Comparison of ENCODE assay signal across 8 cellular contexts in the genomic region with DNA sequence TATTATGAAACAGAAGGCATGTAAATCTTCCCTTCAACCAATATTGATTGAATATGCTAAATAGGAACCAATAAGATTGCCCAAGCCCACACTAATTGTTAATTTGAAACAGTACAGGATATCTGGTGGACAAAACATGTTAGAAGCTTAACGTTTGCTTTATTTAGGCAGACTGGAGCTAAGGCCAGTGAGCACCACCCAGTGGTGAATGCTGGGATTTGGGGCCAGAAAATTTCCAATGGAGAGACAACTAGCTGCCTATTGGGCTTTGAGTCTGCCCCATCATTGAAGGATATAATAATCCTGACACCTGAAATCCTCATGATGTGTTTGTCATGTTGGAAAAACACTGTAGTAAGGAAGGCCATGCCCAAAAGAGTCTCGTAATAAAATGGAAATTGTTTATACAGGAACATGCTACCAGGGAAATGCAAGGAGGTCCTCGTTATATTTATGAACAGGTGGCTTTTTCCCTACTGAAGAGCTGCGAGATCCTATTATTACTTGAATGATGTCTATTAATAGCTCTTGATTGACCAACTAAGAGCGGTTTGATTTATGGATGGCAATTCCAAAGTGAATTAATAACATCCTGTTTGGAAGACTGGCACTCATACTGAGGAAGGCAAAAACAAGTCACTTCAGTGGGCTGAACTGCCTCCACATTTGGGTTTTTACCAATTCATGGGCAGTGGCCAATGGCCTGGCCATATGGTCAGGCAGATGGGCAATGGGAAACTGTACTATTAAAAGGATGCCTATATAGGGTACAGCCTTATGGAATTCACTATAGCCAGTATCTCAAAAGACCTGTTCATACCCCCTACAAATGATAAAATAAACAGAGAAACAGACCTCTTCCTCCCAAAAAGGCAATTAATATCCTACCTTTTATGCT. TPM values are rescaled to one million over a fixed set of nuclear protein-coding genes. Genes with fewer than 3 reads are reported as not detected.
DNase-seq lines count a peak whose midpoint lies in the region; ATAC-seq and TF ChIP-seq lines count a peak whose summit lies in the region.

No MANE protein-coding gene starts in this region.

- H3K4me1 ChIP-seq in heart right ventricle (peaks cover 0 to 8% (median 0%) of the 10 kb centered on the region in 9 donors), right atrium auricular region (no peaks in the 10 kb centered on the region)

- peak in 7 of 9 donors; percentile 46 to 70 (median 57) for TF ChIP-seq CTCF in heart right ventricle (IDR thresholded peaks at IDR 0.05)
- TF ChIP-seq CTCF in right atrium auricular region (IDR thresholded peaks at IDR 0.05): peak in 1 of 2 donors; percentile 46

- no peak for ATAC-seq in heart right ventricle
- ATAC-seq in activated CD8-positive, alpha-beta memory T cell treated with anti-CD3 and anti-CD28 coated beads, Interleukin-2, amount 10 ng/mL, durations not matched to agents 7 days and 5 days: peak; percentile 38
- ATAC-seq in HG03342 (IDR thresholded peaks at IDR 0.05; ENCODE audit: unreplicated experiment): no peak
- no peak for ATAC-seq in GM21528 (IDR thresholded peaks at IDR 0.05; ENCODE audit: low FRiP score, unreplicated experiment)

- CTCF ChIA-PET in activated CD8-positive, alpha-beta memory T cell treated with anti-CD3 and anti-CD28 coated beads, Interleukin-2, amount 10 ng/mL, durations not matched to agents 7 days and 5 days (lab: Charles Lee): interaction anchor here (0.6 to 5.9 kb wide), 29 partner anchors 8 to 397 kb away, joined by 3 to 204 read pairs (median 6); partner anchors contain the start of genes SIGLEC9 and SIGLECL1

- H3K4me3 Mint-ChIP-seq in activated CD8-positive, alpha-beta memory T cell treated with anti-CD3 and anti-CD28 coated beads, Interleukin-2, amount 10 ng/mL, durations not matched to agents 7 days and 5 days: no peak overlapping the region

- no peak overlapping the region for H3K27ac ChIP-seq in heart right ventricle
- H3K27ac ChIP-seq in right atrium auricular region: no peak overlapping the region

- peaks cover 2% of the 10 kb centered on the region for H3K36me3 Mint-ChIP-seq in activated CD8-positive, alpha-beta memory T cell treated with anti-CD3 and anti-CD28 coated beads, Interleukin-2, amount 10 ng/mL, durations not matched to agents 7 days and 5 days

- peaks cover 41% of the 10 kb centered on the region for H3K4me1 Mint-ChIP-seq in activated CD8-positive, alpha-beta memory T cell treated with anti-CD3 and anti-CD28 coated beads, Interleukin-2, amount 10 ng/mL, durations not matched to agents 7 days and 5 days

- H3K36me3 ChIP-seq in heart right ventricle: no peaks in the 10 kb centered on the region
- no peaks in the 10 kb centered on the region for H3K36me3 ChIP-seq in right atrium auricular region

- intact Hi-C loops in heart right ventricle (cut with DNase I): loop anchor here in 1 of 10 donors (10.0 kb wide), 1 partner anchor 105 kb away; no protein-coding TSS in a partner anchor

- H3K4me3 ChIP-seq in heart right ventricle (no peak overlapping the region), right atrium auricular region (no peak overlapping the region)

- DNase-seq in heart right ventricle (peak in 1 of 2 donors; percentile 15), right atrium auricular region (ENCODE audit: low spot score) (no peak), NCI-H1105 (lab: John Stamatoyannopoulos, UW) (peak; percentile 10), foreskin melanocyte (peak; percentile 18)
- DNase-seq in activated CD8-positive, alpha-beta memory T cell treated with anti-CD3 and anti-CD28 coated beads, Interleukin-2, amount 10 ng/mL, durations not matched to agents 7 days and 5 days: peak; percentile 83
- DNase-seq in stimulated activated CD4-positive, alpha-beta T cell treated with anti-CD3 and anti-CD28 coated beads, Interleukin-12 subunit alpha, Interleukin-12 subunit beta, amount 100 ng/mL, for 4 hours: peak; percentile 28

- no peaks in the 10 kb centered on the region for H3K9me3 Mint-ChIP-seq in activated CD8-positive, alpha-beta memory T cell treated with anti-CD3 and anti-CD28 coated beads, Interleukin-2, amount 10 ng/mL, durations not matched to agents 7 days and 5 days (ENCODE audit: low read depth)

- H3K27me3 Mint-ChIP-seq in activated CD8-positive, alpha-beta memory T cell treated with anti-CD3 and anti-CD28 coated beads, Interleukin-2, amount 10 ng/mL, durations not matched to agents 7 days and 5 days: peaks cover 37% of the 10 kb centered on the region

- no peak overlapping the region for H3K27ac Mint-ChIP-seq in activated CD8-positive, alpha-beta memory T cell treated with anti-CD3 and anti-CD28 coated beads, Interleukin-2, amount 10 ng/mL, durations not matched to agents 7 days and 5 days

- H3K27me3 ChIP-seq in heart right ventricle: peaks cover 0 to 69% (median 37%) of the 10 kb centered on the region in 7 donors
- H3K27me3 ChIP-seq in right atrium auricular region: no peaks in the 10 kb centered on the region

- WGBS in heart right ventricle, 2 donors: 30 to 32% methylated on average over 5 of the region's 5 CpGs

- H3K9me3 ChIP-seq in heart right ventricle (peaks cover 0 to 5% (median 0%) of the 10 kb centered on the region in 11 donors), right atrium auricular region (no peaks in the 10 kb centered on the region)

RNA-seq across cellular contexts. Expression of gene SIGLECL1, which starts 8.7 kb away (rescaled TPM):
- total RNA-seq in heart right ventricle: not detected
- not detected for polyA plus RNA-seq in heart right ventricle
- not detected for total RNA-seq in right atrium auricular region
- not detected for total RNA-seq in activated CD8-positive, alpha-beta memory T cell treated with anti-CD3 and anti-CD28 coated beads, Interleukin-2, amount 10 ng/mL, durations not matched to agents 7 days and 5 days

RNA-seq across cellular contexts. Expression of gene CD33, which starts 34.7 kb away (rescaled TPM):
- total RNA-seq in heart right ventricle (10 to 100 TPM in 1 of 10 donors, 1 to 10 TPM in 6, under 1 TPM in 3; 0.51 to 16.6 (median 1.8) TPM), right atrium auricular region (1 to 10 TPM; 2.3 to 4.2 TPM)
- 1 to 10 TPM; 2.1 to 5.0 TPM for polyA plus RNA-seq in heart right ventricle
- 1 to 10 TPM in 1 of 2 experiments, under 1 TPM in 1; 0.96 to 6.2 TPM for total RNA-seq in activated CD8-positive, alpha-beta memory T cell treated with anti-CD3 and anti-CD28 coated beads, Interleukin-2, amount 10 ng/mL, durations not matched to agents 7 days and 5 days

RNA-seq across cellular contexts. Expression of gene IGLON5, which starts 51.8 kb away (rescaled TPM):
- under 1 TPM in 1 of 10 donors, not detected in 9; 0.19 TPM for total RNA-seq in heart right ventricle
- under 1 TPM in 1 of 2 donors, not detected in 1; 0.14 TPM for polyA plus RNA-seq in heart right ventricle
- total RNA-seq in right atrium auricular region: under 1 TPM in 1 of 2 donors, not detected in 1; 0.31 TPM
- under 1 TPM; 0.18 to 0.23 TPM for total RNA-seq in activated CD8-positive, alpha-beta memory T cell treated with anti-CD3 and anti-CD28 coated beads, Interleukin-2, amount 10 ng/mL, durations not matched to agents 7 days and 5 days
